ENCODE assay signal across 29 cellular contexts in genomic region chr16:2824626-2825025, GRCh38. TPM values are rescaled to one million over a fixed set of nuclear protein-coding genes. Genes with fewer than 3 reads are reported as not detected.
DNase-seq lines count a peak whose midpoint lies in the region; ATAC-seq and TF ChIP-seq lines count a peak whose summit lies in the region.
"Had no signal": no experiment of that assay in that cellular context is flagged by ENCODE, and none has a peak within 500 bp of the region (broad histone marks: within the 10 kb centered on the region; RNA-seq: fewer than 3 reads in every experiment).

No MANE protein-coding gene starts in this region.

- H3K27me3 Mint-ChIP-seq in activated T-helper 17 cell treated with anti-CD3 and anti-CD28 coated beads, Interleukin-2, amount 50 U/mL, for 72 hours = peaks cover 5% of the 10 kb centered on the region
- H3K27me3 Mint-ChIP-seq in activated naive CD8-positive, alpha-beta T cell treated with anti-CD3 and anti-CD28 coated beads for 36 hours = no peaks in the 10 kb centered on the region

- H3K27ac ChIP-seq in tibial artery (no peak overlapping the region), mammary epithelial cell (ENCODE audit: insufficient read depth, low read depth, low read length) (no peak overlapping the region)
- H3K27ac ChIP-seq: RWPE1 had no signal

- no peaks in the 10 kb centered on the region for H3K36me3 ChIP-seq in H7 (replicated peaks; ENCODE audit: control insufficient read depth, insufficient read depth, low read length)
- no peaks in the 10 kb centered on the region for H3K36me3 ChIP-seq in tibial artery
- no peaks in the 10 kb centered on the region for H3K36me3 ChIP-seq in mammary epithelial cell (ENCODE audit: insufficient read depth, low read length)

- no peaks in the 10 kb centered on the region for H3K79me2 ChIP-seq in mammary epithelial cell (ENCODE audit: insufficient read depth, low read length)

- no peaks in the 10 kb centered on the region for H3K9me3 Mint-ChIP-seq in activated T-helper 17 cell treated with anti-CD3 and anti-CD28 coated beads, Interleukin-2, amount 50 U/mL, for 72 hours
- H3K9me3 Mint-ChIP-seq in activated naive CD8-positive, alpha-beta T cell treated with anti-CD3 and anti-CD28 coated beads for 36 hours = no peaks in the 10 kb centered on the region
- H3K9me3 Mint-ChIP-seq: CD8-positive, alpha-beta T cell; GM23338 had no signal

- peak overlapping the region; percentile 54 for H3K27ac Mint-ChIP-seq in activated T-helper 17 cell treated with anti-CD3 and anti-CD28 coated beads, Interleukin-2, amount 50 U/mL, for 72 hours
- H3K27ac Mint-ChIP-seq in activated naive CD8-positive, alpha-beta T cell treated with anti-CD3 and anti-CD28 coated beads for 36 hours = no peak overlapping the region
- H3K27ac Mint-ChIP-seq: CD8-positive, alpha-beta T cell; GM23338 had no signal

- no peak overlapping the region for H3K4me3 ChIP-seq in H7 (ENCODE audit: insufficient read depth, low read depth, low read length)
- no peak overlapping the region for H3K4me3 ChIP-seq in tibial artery
- no peak overlapping the region for H3K4me3 ChIP-seq in mammary epithelial cell (replicated peaks in 1 of 3; ENCODE audit: insufficient read depth in 1 of 3, low read depth in 2 of 3, low read length in 3 of 3)
- H3K4me3 ChIP-seq: GM23338 had no signal

- H3K9ac ChIP-seq in mammary epithelial cell (ENCODE audit: insufficient read depth, low read length) = no peak overlapping the region

- H3K36me3 Mint-ChIP-seq in activated T-helper 17 cell treated with anti-CD3 and anti-CD28 coated beads, Interleukin-2, amount 50 U/mL, for 72 hours (ENCODE audit: low read depth) = no peaks in the 10 kb centered on the region
- no peaks in the 10 kb centered on the region for H3K36me3 Mint-ChIP-seq in activated naive CD8-positive, alpha-beta T cell treated with anti-CD3 and anti-CD28 coated beads for 36 hours
- H3K36me3 Mint-ChIP-seq: CD8-positive, alpha-beta T cell had no signal

- intact Hi-C loops in tibial artery (cut with DNase I; ENCODE audit: low total_unique reads) (no loop called here), mammary epithelial cell (cut with micrococcal nuclease) (no loop called here)

- TF ChIP-seq CTCF in tibial artery (IDR thresholded peaks at IDR 0.05) (no peak), mammary epithelial cell (conservative IDR thresholded peaks at IDR 0.05 in 1 of 2, IDR thresholded peaks at IDR 0.05 in 1 of 2; ENCODE audit: extremely low read depth in 1 of 2, insufficient read depth in 1 of 2, low read depth in 1 of 2, low read length in 2 of 2) (no peak)

- no peak overlapping the region for H3K4me3 Mint-ChIP-seq in activated T-helper 17 cell treated with anti-CD3 and anti-CD28 coated beads, Interleukin-2, amount 50 U/mL, for 72 hours
- H3K4me3 Mint-ChIP-seq in activated naive CD8-positive, alpha-beta T cell treated with anti-CD3 and anti-CD28 coated beads for 36 hours = no peak overlapping the region
- H3K4me3 Mint-ChIP-seq: CD8-positive, alpha-beta T cell; GM23338 had no signal

- no peaks in the 10 kb centered on the region for H4K20me1 ChIP-seq in mammary epithelial cell (ENCODE audit: insufficient read depth, low read length)

- H2AFZ ChIP-seq in mammary epithelial cell (ENCODE audit: low read depth, low read length) = no peak overlapping the region
- H2AFZ ChIP-seq: GM23338 had no signal

- BruUV-seq in mammary epithelial cell (replicated peaks; lab: Mats Ljungman, UMichigan) = no TSS peak

- no peaks in the 10 kb centered on the region for H3K4me1 Mint-ChIP-seq in activated T-helper 17 cell treated with anti-CD3 and anti-CD28 coated beads, Interleukin-2, amount 50 U/mL, for 72 hours
- H3K4me1 Mint-ChIP-seq in activated naive CD8-positive, alpha-beta T cell treated with anti-CD3 and anti-CD28 coated beads for 36 hours = no peaks in the 10 kb centered on the region
- H3K4me1 Mint-ChIP-seq: GM23338 had no signal

- WGBS in mammary epithelial cell (ENCODE audit: low coverage, missing lambda C conversion rate) = 87% methylated on average over 10 of the region's 10 CpGs

- peaks cover 0 to 2% (median 0%) of the 10 kb centered on the region in 4 donors for H3K4me1 ChIP-seq in tibial artery
- H3K4me1 ChIP-seq in mammary epithelial cell (ENCODE audit: insufficient read depth, low read length) = no peaks in the 10 kb centered on the region
- H3K4me1 ChIP-seq: Caco-2 had no signal

- H3K4me2 ChIP-seq in mammary epithelial cell (ENCODE audit: insufficient read depth, low read depth, low read length) = no peak overlapping the region
- H3K4me2 ChIP-seq: GM23338 had no signal

- no peak for ATAC-seq in activated T-helper 17 cell treated with anti-CD3 and anti-CD28 coated beads, Interleukin-2, amount 50 U/mL, for 72 hours (replicated peaks)
- ATAC-seq in HG02840 (IDR thresholded peaks at IDR 0.05; ENCODE audit: low FRiP score, unreplicated experiment) = no peak
- ATAC-seq: CD8-positive, alpha-beta T cell; GM23338; HepG2; Panc1 had no signal

- CTCF ChIA-PET in mammary epithelial cell (lab: Charles Lee; ENCODE audit: low non-redundant PET) = no interaction called here

- DNase-seq in H7 (peak; percentile 47), mesenteric fat pad (ENCODE audit: low spot score) (peak; percentile 84), tibial artery (peak; percentile 7 to 32), mammary epithelial cell (no peak)
- DNase-seq in activated naive CD8-positive, alpha-beta T cell treated with anti-CD3 and anti-CD28 coated beads for 36 hours = no peak
- DNase-seq: C1 segment of cervical spinal cord; Caco-2; CD8-positive, alpha-beta T cell; HCEC 1CT; Karpas-422; NCI-H1092 treated with DMSO at 0.1 percent for 48 hours; NCI-H1436; NCI-H187; NCI-H2081 treated with DMSO at 0.1 percent for 48 hours; NCI-H2171; NCI-H226; NCI-H510A; NCI-H69; SHP77 had no signal

- H3K9me3 ChIP-seq in tibial artery (no peaks in the 10 kb centered on the region), mammary epithelial cell (replicated peaks; ENCODE audit: insufficient read depth, low read length) (no peaks in the 10 kb centered on the region)
- H3K9me3 ChIP-seq: Caco-2 had no signal

- dilution Hi-C loops in mammary epithelial cell (cut with HindIII; ENCODE audit: low sequenced_read_pairs) = no loop called here

- H3K27me3 ChIP-seq in H7 (ENCODE audit: control insufficient read depth, insufficient read depth, low read length) (no peaks in the 10 kb centered on the region), tibial artery (peaks cover 0 to 56% of the 10 kb centered on the region in 2 donors), mammary epithelial cell (ENCODE audit: insufficient read depth, low read length) (no peaks in the 10 kb centered on the region)

- in situ Hi-C loops in mammary epithelial cell (cut with MboI; ENCODE audit: low sequenced_read_pairs in 2 of 2) = no loop called here

RNA-seq across cellular contexts. Expression of gene ZG16B, which starts 5.5 kb away (rescaled TPM):
- not detected in 2 replicates for total RNA-seq in H7 (2014; rRNA removed; shearing (Covaris generic))
- total RNA-seq in activated T-helper 17 cell treated with anti-CD3 and anti-CD28 coated beads, Interleukin-2, amount 50 U/mL, for 72 hours = 1 to 10 TPM; 4.0 to 5.7 TPM
- total RNA-seq in mesenteric fat pad (not detected), mammary epithelial cell (1 to 10 TPM in 1 of 2 donors, not detected in 1; 2.7 TPM)
- 0.42 TPM for polyA plus RNA-seq in mammary epithelial cell
- polyA minus RNA-seq in mammary epithelial cell = not detected
- 1 to 10 TPM; 1.1 to 1.6 TPM for total RNA-seq in activated naive CD8-positive, alpha-beta T cell treated with anti-CD3 and anti-CD28 coated beads for 36 hours
- total RNA-seq: A673; CD8-positive, alpha-beta T cell; GM23338; SK-MEL-5 had no signal
- polyA plus RNA-seq: GM23338 had no signal

RNA-seq across cellular contexts. Expression of gene PRSS21, which starts 7.6 kb away (rescaled TPM):
- total RNA-seq in H7 (2014; rRNA removed; shearing (Covaris generic)) = 0.42 and 1.5 TPM in 2 replicates
- total RNA-seq in activated T-helper 17 cell treated with anti-CD3 and anti-CD28 coated beads, Interleukin-2, amount 50 U/mL, for 72 hours = 1 to 10 TPM; 1.2 to 4.8 TPM
- total RNA-seq in mesenteric fat pad (not detected), mammary epithelial cell (10 to 100 TPM in 1 of 2 donors, under 1 TPM in 1; 0.75 to 24.3 TPM)
- 3.6 TPM for polyA plus RNA-seq in mammary epithelial cell
- polyA minus RNA-seq in mammary epithelial cell = 7.3 TPM
- 10 to 100 TPM; 11.2 to 13.1 TPM for total RNA-seq in activated naive CD8-positive, alpha-beta T cell treated with anti-CD3 and anti-CD28 coated beads for 36 hours
- total RNA-seq: A673, Caco-2, HepG2, HT1080, SK-MEL-5 had no signal
- polyA plus RNA-seq: HepG2 had no signal

RNA-seq across cellular contexts. Expression of gene PRSS41, which starts 26.4 kb away (rescaled TPM):
- total RNA-seq in H7 (2014; rRNA removed; shearing (Covaris generic)) = not detected in 2 replicates
- not detected for total RNA-seq in activated T-helper 17 cell treated with anti-CD3 and anti-CD28 coated beads, Interleukin-2, amount 50 U/mL, for 72 hours
- total RNA-seq in mesenteric fat pad = not detected
- not detected for total RNA-seq in mammary epithelial cell
- polyA plus RNA-seq in mammary epithelial cell = not detected
- polyA minus RNA-seq in mammary epithelial cell = not detected
- not detected for total RNA-seq in activated naive CD8-positive, alpha-beta T cell treated with anti-CD3 and anti-CD28 coated beads for 36 hours
- total RNA-seq: A673; Caco-2; CD8-positive, alpha-beta T cell; GM23338; HepG2; HT1080; OCI-LY7; SK-MEL-5 had no signal
- polyA plus RNA-seq: GM23338, HepG2 had no signal

RNA-seq across cellular contexts. Expression of gene PRSS22, which starts 33.3 kb away (rescaled TPM):
- 0.80 and 0.85 TPM in 2 replicates for total RNA-seq in H7 (2014; rRNA removed; shearing (Covaris generic))
- 1 to 10 TPM in 1 of 2 donors, not detected in 1; 1.9 TPM for total RNA-seq in activated T-helper 17 cell treated with anti-CD3 and anti-CD28 coated beads, Interleukin-2, amount 50 U/mL, for 72 hours
- total RNA-seq in mesenteric fat pad (not detected), mammary epithelial cell (10 to 100 TPM in 1 of 2 donors, 1 to 10 TPM in 1; 3.1 to 12.3 TPM)
- 3.6 TPM for polyA plus RNA-seq in mammary epithelial cell
- polyA minus RNA-seq in mammary epithelial cell = 19.5 TPM
- total RNA-seq in activated naive CD8-positive, alpha-beta T cell treated with anti-CD3 and anti-CD28 coated beads for 36 hours = not detected
- total RNA-seq: A673, HT1080, OCI-LY7, SK-MEL-5 had no signal

RNA-seq across cellular contexts. Expression of gene PRSS33, which starts 37.3 kb away (rescaled TPM):
- not detected in 2 replicates for total RNA-seq in H7 (2014; rRNA removed; shearing (Covaris generic))
- total RNA-seq in activated T-helper 17 cell treated with anti-CD3 and anti-CD28 coated beads, Interleukin-2, amount 50 U/mL, for 72 hours = not detected
- not detected for total RNA-seq in mesenteric fat pad
- total RNA-seq in mammary epithelial cell = not detected
- polyA plus RNA-seq in mammary epithelial cell = not detected
- not detected for polyA minus RNA-seq in mammary epithelial cell
- total RNA-seq in activated naive CD8-positive, alpha-beta T cell treated with anti-CD3 and anti-CD28 coated beads for 36 hours = under 1 TPM; 0.40 to 0.54 TPM
- total RNA-seq: A673; Caco-2; CD8-positive, alpha-beta T cell; HepG2; HT1080; OCI-LY7 had no signal
- polyA plus RNA-seq: HepG2 had no signal

Comparison
In these comparisons a context has a peak if more than half of its experiments do, and no peak if none do; other contexts are left out.
1. DNase-seq: peak in H7 (single experiment), mesenteric fat pad (single experiment) and tibial artery (2 of 2); none in mammary epithelial cell (single experiment) and activated naive CD8-positive, alpha-beta T cell treated with anti-CD3 and anti-CD28 coated beads for 36 hours (single experiment).